In the genomic region with DNA sequence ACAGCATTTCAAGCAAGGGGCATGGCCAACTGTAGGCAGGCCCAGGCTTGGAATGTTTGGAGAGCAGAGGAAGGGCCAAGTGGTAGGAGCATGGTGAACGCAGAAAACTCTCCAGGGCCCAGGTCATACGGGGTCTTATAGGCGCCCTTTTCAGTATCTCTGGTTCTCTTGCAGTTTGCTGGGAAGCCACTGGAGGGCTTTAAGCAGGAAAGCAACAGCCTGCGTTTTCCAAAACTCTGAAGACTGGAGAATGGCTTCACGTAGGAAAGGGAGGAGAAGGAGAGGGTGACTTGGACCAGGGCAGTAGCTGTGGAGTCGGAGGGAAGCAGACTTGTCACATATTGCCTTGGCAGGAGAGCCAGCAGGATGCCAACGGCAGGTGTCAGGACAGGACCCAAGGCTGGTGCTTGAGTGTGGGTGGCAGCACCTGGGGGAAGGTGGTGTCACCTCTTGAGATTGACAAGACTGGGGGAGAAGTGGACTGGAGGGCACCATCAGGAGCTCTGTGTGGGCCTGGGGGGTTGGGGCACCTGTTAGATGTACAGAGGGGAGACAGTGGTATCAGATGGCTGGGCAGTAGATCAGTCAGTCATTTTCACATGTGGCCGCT, we compare ENCODE assay signal across 1 cellular context.
TF ChIP-seq lines count a peak whose summit lies in the region.

No MANE protein-coding gene starts in this region.

TF ChIP-seq in HCT116, 20 proteins besides CTCF, POLR2A, EP300 and RAD21 (continued from another document):
- TF ChIP-seq, protein P1, sequence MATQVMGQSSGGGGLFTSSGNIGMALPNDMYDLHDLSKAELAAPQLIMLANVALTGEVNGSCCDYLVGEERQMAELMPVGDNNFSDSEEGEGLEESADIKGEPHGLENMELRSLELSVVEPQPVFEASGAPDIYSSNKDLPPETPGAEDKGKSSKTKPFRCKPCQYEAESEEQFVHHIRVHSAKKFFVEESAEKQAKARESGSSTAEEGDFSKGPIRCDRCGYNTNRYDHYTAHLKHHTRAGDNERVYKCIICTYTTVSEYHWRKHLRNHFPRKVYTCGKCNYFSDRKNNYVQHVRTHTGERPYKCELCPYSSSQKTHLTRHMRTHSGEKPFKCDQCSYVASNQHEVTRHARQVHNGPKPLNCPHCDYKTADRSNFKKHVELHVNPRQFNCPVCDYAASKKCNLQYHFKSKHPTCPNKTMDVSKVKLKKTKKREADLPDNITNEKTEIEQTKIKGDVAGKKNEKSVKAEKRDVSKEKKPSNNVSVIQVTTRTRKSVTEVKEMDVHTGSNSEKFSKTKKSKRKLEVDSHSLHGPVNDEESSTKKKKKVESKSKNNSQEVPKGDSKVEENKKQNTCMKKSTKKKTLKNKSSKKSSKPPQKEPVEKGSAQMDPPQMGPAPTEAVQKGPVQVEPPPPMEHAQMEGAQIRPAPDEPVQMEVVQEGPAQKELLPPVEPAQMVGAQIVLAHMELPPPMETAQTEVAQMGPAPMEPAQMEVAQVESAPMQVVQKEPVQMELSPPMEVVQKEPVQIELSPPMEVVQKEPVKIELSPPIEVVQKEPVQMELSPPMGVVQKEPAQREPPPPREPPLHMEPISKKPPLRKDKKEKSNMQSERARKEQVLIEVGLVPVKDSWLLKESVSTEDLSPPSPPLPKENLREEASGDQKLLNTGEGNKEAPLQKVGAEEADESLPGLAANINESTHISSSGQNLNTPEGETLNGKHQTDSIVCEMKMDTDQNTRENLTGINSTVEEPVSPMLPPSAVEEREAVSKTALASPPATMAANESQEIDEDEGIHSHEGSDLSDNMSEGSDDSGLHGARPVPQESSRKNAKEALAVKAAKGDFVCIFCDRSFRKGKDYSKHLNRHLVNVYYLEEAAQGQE (IDR thresholded peaks at IDR 0.05; ENCODE audit: low read depth): no peak
- TF ChIP-seq JUND (IDR thresholded peaks at IDR 0.05): no peak
- TF ChIP-seq SRF (IDR thresholded peaks at IDR 0.05; ENCODE audit: low read depth): no peak
- no peak for TF ChIP-seq EGR1 (IDR thresholded peaks at IDR 0.05; ENCODE audit: low read depth)
- TF ChIP-seq POLR2AphosphoS5 (IDR thresholded peaks at IDR 0.05; ENCODE audit: low read depth, low read length): no peak
- TF ChIP-seq ELF1 (IDR thresholded peaks at IDR 0.05; ENCODE audit: borderline replicate concordance, low read depth): no peak
- no peak for TF ChIP-seq ZFX (IDR thresholded peaks at IDR 0.05)
- TF ChIP-seq CBX3 (IDR thresholded peaks at IDR 0.05; ENCODE audit: low read depth): no peak
- no peak for TF ChIP-seq ZNF274 (IDR thresholded peaks at IDR 0.05; ENCODE audit: low read depth, low read length)
- TF ChIP-seq SIN3A (IDR thresholded peaks at IDR 0.05; ENCODE audit: low read depth): no peak
- TF ChIP-seq TCF7L2 (IDR thresholded peaks at IDR 0.05; ENCODE audit: borderline replicate concordance, extremely low read depth, insufficient read depth, insufficient read length): no peak
- no peak for TF ChIP-seq SP1 (IDR thresholded peaks at IDR 0.05; ENCODE audit: low read depth)
- TF ChIP-seq CEBPB (IDR thresholded peaks at IDR 0.05; ENCODE audit: low read depth): no peak
- no peak for TF ChIP-seq YY1 (IDR thresholded peaks at IDR 0.05; ENCODE audit: extremely low read depth, insufficient replicate concordance, low read depth, low read length)
- TF ChIP-seq, protein P2, sequence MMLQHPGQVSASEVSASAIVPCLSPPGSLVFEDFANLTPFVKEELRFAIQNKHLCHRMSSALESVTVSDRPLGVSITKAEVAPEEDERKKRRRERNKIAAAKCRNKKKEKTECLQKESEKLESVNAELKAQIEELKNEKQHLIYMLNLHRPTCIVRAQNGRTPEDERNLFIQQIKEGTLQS (IDR thresholded peaks at IDR 0.05): no peak
- TF ChIP-seq, protein P3, sequence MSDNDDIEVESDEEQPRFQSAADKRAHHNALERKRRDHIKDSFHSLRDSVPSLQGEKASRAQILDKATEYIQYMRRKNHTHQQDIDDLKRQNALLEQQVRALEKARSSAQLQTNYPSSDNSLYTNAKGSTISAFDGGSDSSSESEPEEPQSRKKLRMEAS (IDR thresholded peaks at IDR 0.05): no peak
- no peak for TF ChIP-seq FOSL1 (IDR thresholded peaks at IDR 0.05; ENCODE audit: low read depth)
- TF ChIP-seq, protein P4, sequence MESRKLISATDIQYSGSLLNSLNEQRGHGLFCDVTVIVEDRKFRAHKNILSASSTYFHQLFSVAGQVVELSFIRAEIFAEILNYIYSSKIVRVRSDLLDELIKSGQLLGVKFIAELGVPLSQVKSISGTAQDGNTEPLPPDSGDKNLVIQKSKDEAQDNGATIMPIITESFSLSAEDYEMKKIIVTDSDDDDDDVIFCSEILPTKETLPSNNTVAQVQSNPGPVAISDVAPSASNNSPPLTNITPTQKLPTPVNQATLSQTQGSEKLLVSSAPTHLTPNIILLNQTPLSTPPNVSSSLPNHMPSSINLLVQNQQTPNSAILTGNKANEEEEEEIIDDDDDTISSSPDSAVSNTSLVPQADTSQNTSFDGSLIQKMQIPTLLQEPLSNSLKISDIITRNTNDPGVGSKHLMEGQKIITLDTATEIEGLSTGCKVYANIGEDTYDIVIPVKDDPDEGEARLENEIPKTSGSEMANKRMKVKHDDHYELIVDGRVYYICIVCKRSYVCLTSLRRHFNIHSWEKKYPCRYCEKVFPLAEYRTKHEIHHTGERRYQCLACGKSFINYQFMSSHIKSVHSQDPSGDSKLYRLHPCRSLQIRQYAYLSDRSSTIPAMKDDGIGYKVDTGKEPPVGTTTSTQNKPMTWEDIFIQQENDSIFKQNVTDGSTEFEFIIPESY (IDR thresholded peaks at IDR 0.05; ENCODE audit: extremely low read depth, insufficient replicate concordance, low read length): no peak
